In genomic region chr6:160040055-160040454, GRCh38 we compare ENCODE assay signal across 23 cellular contexts.
"Had no signal": no experiment of that assay in that cellular context is flagged by ENCODE, and none has a peak within 500 bp of the region (broad histone marks: within the 10 kb centered on the region; RNA-seq: fewer than 3 reads in every experiment).

No MANE protein-coding gene starts in this region.

- H3K27ac ChIP-seq: left ventricle myocardium inferior, lower lobe of right lung, parathyroid adenoma, spleen, stomach, thoracic aorta, transverse colon had no signal

- H3K4me3 ChIP-seq: esophagus squamous epithelium, left ventricle myocardium inferior, lower lobe of right lung, prostate gland, spleen, stomach, thoracic aorta, transverse colon had no signal

- H3K4me1 Mint-ChIP-seq: nephron progenitor cell had no signal

- DNase-seq: effector memory CD8-positive, alpha-beta T cell; esophagus squamous epithelium; foreskin fibroblast; kidney; left cardiac atrium; left ventricle myocardium inferior; lower lobe of right lung; midbrain; nephron progenitor cell; spleen; stimulated activated CD4-positive, alpha-beta T cell treated with anti-CD3 and anti-CD28 coated beads, Interleukin-15, amount 100 ng/mL, for 24 hours; stimulated activated CD4-positive, alpha-beta T cell treated with anti-CD3 and anti-CD28 coated beads, Interleukin-1b, Interleukin-23, amount 100 ng/mL, for 48 hours; stimulated activated CD4-positive, alpha-beta T cell treated with anti-CD3 and anti-CD28 coated beads, Interleukin-4, amount 100 ng/mL, for 24 hours; stimulated activated naive B cell treated with anti-CD40 and anti-IgM and Interleukin-4, amounts not matched to agents 10 μg/mL and 1 μg/mL and 100 μg/mL, for 72 hours; stomach; substantia nigra; transverse colon had no signal

- ATAC-seq: effector memory CD8-positive, alpha-beta T cell; left cardiac atrium; lower lobe of right lung; sciatic nerve had no signal

- H3K36me3 ChIP-seq: prostate gland had no signal

- H3K4me1 ChIP-seq: parathyroid adenoma, spleen, transverse colon had no signal

- H3K9me3 Mint-ChIP-seq: dendritic cell treated with granulocyte-macrophage colony-stimulating factor and Interleukin-4, amounts not matched to agents 40 ng/mL and 50 ng/mL, for 4 days; effector memory CD8-positive, alpha-beta T cell; memory B cell; nephron progenitor cell; stimulated activated naive B cell treated with anti-CD40 and anti-IgM and Interleukin-4, amounts not matched to agents 10 μg/mL and 1 μg/mL and 100 μg/mL, for 72 hours had no signal

- H3K27ac Mint-ChIP-seq: dendritic cell treated with granulocyte-macrophage colony-stimulating factor and Interleukin-4, amounts not matched to agents 40 ng/mL and 50 ng/mL, for 4 days had no signal

- H3K4me3 Mint-ChIP-seq: dendritic cell treated with granulocyte-macrophage colony-stimulating factor and Interleukin-4, amounts not matched to agents 40 ng/mL and 50 ng/mL, for 4 days; effector memory CD8-positive, alpha-beta T cell; memory B cell; nephron progenitor cell; stimulated activated naive B cell treated with anti-CD40 and anti-IgM and Interleukin-4, amounts not matched to agents 10 μg/mL and 1 μg/mL and 100 μg/mL, for 72 hours had no signal

- H3K9me3 ChIP-seq: esophagus squamous epithelium, left ventricle myocardium inferior, lower lobe of right lung, prostate gland, spleen, stomach, thoracic aorta, transverse colon had no signal

- H3K9ac ChIP-seq: parathyroid adenoma had no signal

- H3K27me3 ChIP-seq: esophagus squamous epithelium, spleen, stomach, transverse colon had no signal

- H3K27me3 Mint-ChIP-seq: dendritic cell treated with granulocyte-macrophage colony-stimulating factor and Interleukin-4, amounts not matched to agents 40 ng/mL and 50 ng/mL, for 4 days; effector memory CD8-positive, alpha-beta T cell; memory B cell; stimulated activated naive B cell treated with anti-CD40 and anti-IgM and Interleukin-4, amounts not matched to agents 10 μg/mL and 1 μg/mL and 100 μg/mL, for 72 hours had no signal
